ENCODE assay signal across 10 cellular contexts in genomic region chr19:38661996-38662395, GRCh38. TPM values are rescaled to one million over a fixed set of nuclear protein-coding genes. Genes with fewer than 3 reads are reported as not detected.
DNase-seq lines count a peak whose midpoint lies in the region; ATAC-seq and TF ChIP-seq lines count a peak whose summit lies in the region.
"Had no signal": no experiment of that assay in that cellular context is flagged by ENCODE, and none has a peak within 500 bp of the region (broad histone marks: within the 10 kb centered on the region; RNA-seq: fewer than 3 reads in every experiment).

No MANE protein-coding gene starts in this region.

- no peaks in the 10 kb centered on the region for H3K9me3 ChIP-seq in esophagus (ENCODE audit: control insufficient read depth in 2 of 2, insufficient read depth in 1 of 2, low read depth in 1 of 2, low read length in 1 of 2)

- H3K4me3 Mint-ChIP-seq in progenitor cell of endocrine pancreas (ENCODE audit: low read depth), result peak overlapping the region; percentile 1

- ATAC-seq in HG03432 (IDR thresholded peaks at IDR 0.05; ENCODE audit: unreplicated experiment) (no peak), HG02852 (IDR thresholded peaks at IDR 0.05; ENCODE audit: unreplicated experiment) (no peak)
- ATAC-seq: activated naive CD4-positive, alpha-beta T cell treated with anti-CD3 and anti-CD28 coated beads, Interleukin-2, amount 50 U/mL, for 72 hours had no signal

- no peak overlapping the region for H3K4me3 ChIP-seq in esophagus (ENCODE audit: low read depth in 1 of 2, low read length in 2 of 2)

- WGBS in esophagus, 2 donors, result 6 to 25% methylated on average over 1 of the region's 1 CpG

- DNase-seq in COLO668 (lab: John Stamatoyannopoulos, UW; ENCODE audit: unreplicated experiment) (peak; percentile 18), NCI-H510A treated with DMSO at 0.1 percent for 48 hours (lab: John Stamatoyannopoulos, UW) (peak; percentile 92), progenitor cell of endocrine pancreas (ENCODE audit: low spot score, unreplicated experiment) (no peak), NCI-H69 (lab: John Stamatoyannopoulos, UW) (no peak), UCSD-AML1 (lab: John Stamatoyannopoulos, UW; ENCODE audit: unreplicated experiment) (no peak)
- DNase-seq: NCI-H1694 treated with DMSO at 0.1 percent for 48 hours had no signal

- no peaks in the 10 kb centered on the region for H3K27me3 ChIP-seq in esophagus (ENCODE audit: control insufficient read depth in 1 of 2, insufficient read depth in 2 of 2, low read length in 2 of 2)

- H3K4me1 ChIP-seq in esophagus (ENCODE audit: control insufficient read depth in 2 of 2, insufficient read depth in 2 of 2, low read length in 1 of 2), result peaks cover 29 to 53% of the 10 kb centered on the region in 2 donors

- TF ChIP-seq CTCF in progenitor cell of endocrine pancreas (IDR thresholded peaks at IDR 0.05; ENCODE audit: unreplicated experiment), result no peak

- peaks cover 0 to 2% of the 10 kb centered on the region in 2 donors for H3K36me3 ChIP-seq in esophagus (ENCODE audit: control insufficient read depth in 2 of 2, insufficient read depth in 2 of 2, low read length in 1 of 2)

- peaks cover 6% of the 10 kb centered on the region for H3K36me3 Mint-ChIP-seq in progenitor cell of endocrine pancreas (ENCODE audit: insufficient read depth)

- H3K27ac ChIP-seq in esophagus (ENCODE audit: low read depth in 2 of 2, low read length in 1 of 2), result peak overlapping the region; percentile 76 to 95

- H3K4me1 Mint-ChIP-seq in progenitor cell of endocrine pancreas (ENCODE audit: low read depth), result peaks cover 85% of the 10 kb centered on the region

- no peaks in the 10 kb centered on the region for H3K9me3 Mint-ChIP-seq in progenitor cell of endocrine pancreas (ENCODE audit: low read depth)
- H3K9me3 Mint-ChIP-seq: activated naive CD4-positive, alpha-beta T cell treated with anti-CD3 and anti-CD28 coated beads, Interleukin-2, amount 50 U/mL, for 72 hours had no signal

- no peaks in the 10 kb centered on the region for H3K27me3 Mint-ChIP-seq in progenitor cell of endocrine pancreas

- H3K27ac Mint-ChIP-seq in progenitor cell of endocrine pancreas, result peak overlapping the region; percentile 95
- H3K27ac Mint-ChIP-seq: activated naive CD4-positive, alpha-beta T cell treated with anti-CD3 and anti-CD28 coated beads, Interleukin-2, amount 50 U/mL, for 72 hours had no signal

RNA-seq across cellular contexts. Expression of gene ACTN4, which starts 14.5 kb away (rescaled TPM):
- polyA plus RNA-seq in esophagus, result 100 to 1,000 TPM; 261 to 376 TPM
- 639 and 657 TPM in 2 replicates for total RNA-seq in progenitor cell of endocrine pancreas

RNA-seq across cellular contexts. Expression of gene EIF3K, which starts 43.0 kb away (rescaled TPM):
- 100 to 1,000 TPM; 248 to 396 TPM for polyA plus RNA-seq in esophagus
- total RNA-seq in progenitor cell of endocrine pancreas, result 193 and 203 TPM in 2 replicates

RNA-seq across cellular contexts. Expression of gene MAP4K1, which starts 44.2 kb away (rescaled TPM):
- polyA plus RNA-seq in esophagus, result 1 to 10 TPM; 3.3 to 7.3 TPM
- 6.7 and 10.9 TPM in 2 replicates for total RNA-seq in progenitor cell of endocrine pancreas

Comparison
In these comparisons a context has a peak if more than half of its experiments do, and no peak if none do; other contexts are left out.
1. DNase-seq: peak in COLO668 (single experiment) and NCI-H510A treated with DMSO at 0.1 percent for 48 hours (single experiment); none in progenitor cell of endocrine pancreas (single experiment), NCI-H69 (single experiment) and UCSD-AML1 (single experiment).